In the genomic region with DNA sequence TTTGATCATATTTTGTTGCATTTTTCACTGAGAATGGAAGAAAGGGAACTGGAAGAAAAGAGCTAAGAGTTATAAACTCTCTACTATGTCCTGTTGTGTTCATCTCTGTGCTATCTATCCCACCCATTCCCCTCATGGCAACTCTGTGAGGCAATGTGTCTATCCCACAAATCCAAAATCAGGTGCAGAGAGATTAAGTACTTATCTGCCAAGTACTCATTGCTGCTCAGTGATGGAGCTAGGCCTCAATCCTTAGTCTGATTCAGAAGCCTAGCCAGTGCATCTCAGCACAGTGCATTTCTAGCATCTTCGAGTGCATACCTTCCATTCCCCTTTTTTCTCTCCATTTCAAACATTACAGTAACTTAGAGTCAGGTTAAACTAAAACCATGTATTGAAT, we compare ENCODE assay signal across 19 cellular contexts.
A peak's percentile ranks its signal among the peaks of the same experiment; 100 is the strongest.
DNase-seq lines count a peak whose midpoint lies in the region; ATAC-seq, FAIRE-seq and TF ChIP-seq lines count a peak whose summit lies in the region.
"Had no signal": no experiment of that assay in that cellular context is flagged by ENCODE, and none has a peak within 500 bp of the region (broad histone marks: within the 10 kb centered on the region; RNA-seq: fewer than 3 reads in every experiment).

No MANE protein-coding gene starts in this region.

- no peaks in the 10 kb centered on the region for H3K36me3 Mint-ChIP-seq in activated naive CD4-positive, alpha-beta T cell treated with anti-CD3 and anti-CD28 coated beads, Interleukin-2, amount 50 U/mL, for 72 hours
- H3K36me3 Mint-ChIP-seq: CD4-positive, CD25-positive, alpha-beta regulatory T cell; CD8-positive, alpha-beta memory T cell had no signal

- peaks cover 0 to 7% of the 10 kb centered on the region in 2 experiments; a peak in 3 of 5 replicates for H3K4me1 ChIP-seq in K562 (replicated peaks in 1 of 2; ENCODE audit: control insufficient read depth in 2 of 2, insufficient read depth in 2 of 2, low read length in 2 of 2)
- H3K4me1 ChIP-seq in thoracic aorta (ENCODE audit: control insufficient read depth in 1 of 2, low read depth in 2 of 2): peaks cover 16 to 56% of the 10 kb centered on the region in 2 donors
- H3K4me1 ChIP-seq: BE2C had no signal

- H3K79me2 ChIP-seq in K562 (ENCODE audit: control insufficient read depth, insufficient read depth, low read length): no peaks in the 10 kb centered on the region

- TF ChIP-seq POLR2A in K562 (conservative IDR thresholded peaks at IDR 0.05): no peak

- DNase-seq in NCI-H82 (lab: John Stamatoyannopoulos, UW) (peak; percentile 74), K562 (ENCODE audit: extremely low read depth in 1 of 4, low spot score in 3 of 4) (peak in 2 of 4 experiments; percentile 13 to 54), thoracic aorta (ENCODE audit: low spot score) (no peak), KG1 (lab: John Stamatoyannopoulos, UW) (no peak), NCI-H446 (lab: John Stamatoyannopoulos, UW) (no peak)
- DNase-seq in activated naive CD4-positive, alpha-beta T cell treated with anti-CD3 and anti-CD28 coated beads, Interleukin-2, amount 50 U/mL, for 72 hours (ENCODE audit: low spot score in 2 of 2): no peak
- DNase-seq: ACHN; BE2C; C1 segment of cervical spinal cord; CD4-positive, CD25-positive, alpha-beta regulatory T cell; CD8-positive, alpha-beta memory T cell; COR-L47; DMS153; DMS79; GDM1; HCEC 1CT had no signal

- H3K36me3 ChIP-seq in K562 (ENCODE audit: control insufficient read depth, insufficient read depth, low read length): no peaks in the 10 kb centered on the region
- H3K36me3 ChIP-seq in thoracic aorta: peaks cover 6% of the 10 kb centered on the region
- H3K36me3 ChIP-seq: BE2C had no signal

- no peak overlapping the region for H3K27ac Mint-ChIP-seq in activated naive CD4-positive, alpha-beta T cell treated with anti-CD3 and anti-CD28 coated beads, Interleukin-2, amount 50 U/mL, for 72 hours
- H3K27ac Mint-ChIP-seq: CD4-positive, CD25-positive, alpha-beta regulatory T cell; CD8-positive, alpha-beta memory T cell; GM23338 had no signal

- no peak overlapping the region for H3K9ac ChIP-seq in K562 (ENCODE audit: insufficient read depth in 1 of 2, low read depth in 2 of 2, low read length in 2 of 2)

- in situ Hi-C loops in K562 (cut with MboI): no loop called here

- intact Hi-C loops in K562 (cut with micrococcal nuclease): no loop called here

- no peaks in the 10 kb centered on the region for H3K9me3 ChIP-seq in K562 (replicated peaks; ENCODE audit: control insufficient read depth, insufficient read depth, low read depth, low read length)
- H3K9me3 ChIP-seq in thoracic aorta: no peaks in the 10 kb centered on the region
- H3K9me3 ChIP-seq: BE2C had no signal

- H3K27ac ChIP-seq in K562 (ENCODE audit: extremely low read depth, low read depth, low read length) (no peak overlapping the region), thoracic aorta (peak overlapping the region; percentile 13 to 59)

- TF ChIP-seq EP300 in K562 (IDR thresholded peaks at IDR 0.05; ENCODE audit: low read length): peak; percentile 63

- H3K27me3 ChIP-seq in K562 (ENCODE audit: control insufficient read depth in 2 of 2, insufficient read depth in 2 of 2, low read length in 2 of 2) (no peaks in the 10 kb centered on the region), thoracic aorta (replicated peaks; ENCODE audit: insufficient read depth) (no peaks in the 10 kb centered on the region)

- TF ChIP-seq RAD21 in K562 (CRISPR knock-in tag; conservative IDR thresholded peaks at IDR 0.05 in 1 of 2, IDR thresholded peaks at IDR 0.05 in 1 of 2): no peak

- POLR2A ChIA-PET in K562 (lab: Yijun Ruan, JAX): interaction anchor here (0.5 kb wide), 1 partner anchor 88 kb away, joined by 3 read pairs; no protein-coding TSS in a partner anchor

- WGBS in K562 (ENCODE audit: insufficient coverage, low coverage, missing lambda C conversion rate): 22% methylated on average over 1 of the region's 1 CpG

- CTCF ChIA-PET in K562 (lab: Yijun Ruan, JAX; ENCODE audit: low intra/inter-chr PET ratio): no interaction called here

- no peaks in the 10 kb centered on the region for H3K9me1 ChIP-seq in K562 (ENCODE audit: control insufficient read depth, insufficient read depth, low read length)

- peak; percentile 62 for ATAC-seq in K562
- ATAC-seq in thoracic aorta (ENCODE audit: insufficient number of reproducible peaks, low FRiP score, low read depth): no peak
- ATAC-seq in activated naive CD4-positive, alpha-beta T cell treated with anti-CD3 and anti-CD28 coated beads, Interleukin-2, amount 50 U/mL, for 72 hours: no peak
- ATAC-seq: GM23338 had no signal

- no peak overlapping the region for H2AFZ ChIP-seq in K562 (ENCODE audit: low read depth, low read length)
- H2AFZ ChIP-seq: GM23338 had no signal

- TF ChIP-seq CTCF in K562 (IDR thresholded peaks at IDR 0.05 in 2 of 3, conservative IDR thresholded peaks at IDR 0.05 in 1 of 3; ENCODE audit: insufficient read depth in 2 of 3, low read depth in 1 of 3, low read length in 3 of 3) (no peak), thoracic aorta (IDR thresholded peaks at IDR 0.05) (no peak)

- no peaks in the 10 kb centered on the region for H4K20me1 ChIP-seq in K562 (replicated peaks; ENCODE audit: control insufficient read depth, insufficient read depth, low read length)

- no peak for FAIRE-seq in K562 (lab: Jason Lieb, UNC)
- FAIRE-seq: A204.1, H54 had no signal

- no peak overlapping the region for H3K4me3 ChIP-seq in K562
- H3K4me3 ChIP-seq in thoracic aorta: no peak overlapping the region
- H3K4me3 ChIP-seq: GM23338 had no signal

- no peaks in the 10 kb centered on the region for H3K9me3 Mint-ChIP-seq in activated naive CD4-positive, alpha-beta T cell treated with anti-CD3 and anti-CD28 coated beads, Interleukin-2, amount 50 U/mL, for 72 hours
- H3K9me3 Mint-ChIP-seq: CD4-positive, CD25-positive, alpha-beta regulatory T cell; GM23338 had no signal

- no peak overlapping the region for H3K4me2 ChIP-seq in K562 (ENCODE audit: insufficient read depth, low read length)
- H3K4me2 ChIP-seq: GM23338 had no signal

- BruUV-seq in K562 (replicated peaks; lab: Mats Ljungman, UMichigan): no TSS peak

TF ChIP-seq in K562, 482 proteins besides CTCF, POLR2A, EP300 and RAD21 (continues in another document):
- TF ChIP-seq ZNF77 (CRISPR knock-in tag; IDR thresholded peaks at IDR 0.05) (no peak), MTA2 (IDR thresholded peaks at IDR 0.05; ENCODE audit: low read depth) (0 out of 2 replicates have a peak, but pooled peaks have one; percentile 21), MEIS2 (IDR thresholded peaks at IDR 0.05; ENCODE audit: partially characterized antibody) (peak; percentile 26), PRPF4 (IDR thresholded peaks at IDR 0.05; ENCODE audit: insufficient read depth, low read depth, low read length, poor library complexity, severe bottlenecking) (no peak), NR1H2 (CRISPR knock-in tag; IDR thresholded peaks at IDR 0.05) (no peak), STAT5B (CRISPR knock-in tag; IDR thresholded peaks at IDR 0.05) (no peak), NCOR1 (IDR thresholded peaks at IDR 0.05) (peak; percentile 66), DMBX1 (CRISPR knock-in tag; IDR thresholded peaks at IDR 0.05; ENCODE audit: borderline replicate concordance) (peak; percentile 73; the same call in 1 of the 2 replicates), MIER1 (IDR thresholded peaks at IDR 0.05; ENCODE audit: low read depth) (no peak), TAF9B (IDR thresholded peaks at IDR 0.05; ENCODE audit: partially characterized antibody) (no peak), SMAD4 (CRISPR knock-in tag; conservative IDR thresholded peaks at IDR 0.05) (0 out of 2 replicates have a peak, but pooled peaks have one; percentile 20), OTX1 (CRISPR knock-in tag; IDR thresholded peaks at IDR 0.05) (no peak), SIRT6 (IDR thresholded peaks at IDR 0.05; ENCODE audit: low read depth, low read length) (no peak), RCOR1 (IDR thresholded peaks at IDR 0.05; ENCODE audit: borderline replicate concordance in 1 of 2, low read depth in 2 of 2, low read length in 2 of 2) (peak; percentile 71 to 78; a peak in 3 of 4 replicates), TCF3 (CRISPR knock-in tag; IDR thresholded peaks at IDR 0.05) (peak; percentile 90)
- TF ChIP-seq, protein P1, sequence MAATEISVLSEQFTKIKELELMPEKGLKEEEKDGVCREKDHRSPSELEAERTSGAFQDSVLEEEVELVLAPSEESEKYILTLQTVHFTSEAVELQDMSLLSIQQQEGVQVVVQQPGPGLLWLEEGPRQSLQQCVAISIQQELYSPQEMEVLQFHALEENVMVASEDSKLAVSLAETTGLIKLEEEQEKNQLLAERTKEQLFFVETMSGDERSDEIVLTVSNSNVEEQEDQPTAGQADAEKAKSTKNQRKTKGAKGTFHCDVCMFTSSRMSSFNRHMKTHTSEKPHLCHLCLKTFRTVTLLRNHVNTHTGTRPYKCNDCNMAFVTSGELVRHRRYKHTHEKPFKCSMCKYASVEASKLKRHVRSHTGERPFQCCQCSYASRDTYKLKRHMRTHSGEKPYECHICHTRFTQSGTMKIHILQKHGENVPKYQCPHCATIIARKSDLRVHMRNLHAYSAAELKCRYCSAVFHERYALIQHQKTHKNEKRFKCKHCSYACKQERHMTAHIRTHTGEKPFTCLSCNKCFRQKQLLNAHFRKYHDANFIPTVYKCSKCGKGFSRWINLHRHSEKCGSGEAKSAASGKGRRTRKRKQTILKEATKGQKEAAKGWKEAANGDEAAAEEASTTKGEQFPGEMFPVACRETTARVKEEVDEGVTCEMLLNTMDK (IDR thresholded peaks at IDR 0.05; ENCODE audit: borderline replicate concordance, insufficient read depth, low read depth, low read length, poor library complexity, severe bottlenecking): no peak
- TF ChIP-seq, protein P2, sequence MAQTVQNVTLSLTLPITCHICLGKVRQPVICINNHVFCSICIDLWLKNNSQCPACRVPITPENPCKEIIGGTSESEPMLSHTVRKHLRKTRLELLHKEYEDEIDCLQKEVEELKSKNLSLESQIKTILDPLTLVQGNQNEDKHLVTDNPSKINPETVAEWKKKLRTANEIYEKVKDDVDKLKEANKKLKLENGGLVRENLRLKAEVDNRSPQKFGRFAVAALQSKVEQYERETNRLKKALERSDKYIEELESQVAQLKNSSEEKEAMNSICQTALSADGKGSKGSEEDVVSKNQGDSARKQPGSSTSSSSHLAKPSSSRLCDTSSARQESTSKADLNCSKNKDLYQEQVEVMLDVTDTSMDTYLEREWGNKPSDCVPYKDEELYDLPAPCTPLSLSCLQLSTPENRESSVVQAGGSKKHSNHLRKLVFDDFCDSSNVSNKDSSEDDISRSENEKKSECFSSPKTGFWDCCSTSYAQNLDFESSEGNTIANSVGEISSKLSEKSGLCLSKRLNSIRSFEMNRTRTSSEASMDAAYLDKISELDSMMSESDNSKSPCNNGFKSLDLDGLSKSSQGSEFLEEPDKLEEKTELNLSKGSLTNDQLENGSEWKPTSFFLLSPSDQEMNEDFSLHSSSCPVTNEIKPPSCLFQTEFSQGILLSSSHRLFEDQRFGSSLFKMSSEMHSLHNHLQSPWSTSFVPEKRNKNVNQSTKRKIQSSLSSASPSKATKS (CRISPR knock-in tag; IDR thresholded peaks at IDR 0.05): no peak
